In genomic region chr22:17381237-17381913, GRCh38 we compare ENCODE assay signal across 17 cellular contexts. TPM values are rescaled to one million over a fixed set of nuclear protein-coding genes. Genes with fewer than 3 reads are reported as not detected.
DNase-seq lines count a peak whose midpoint lies in the region; ATAC-seq and TF ChIP-seq lines count a peak whose summit lies in the region.
"Had no signal": no experiment of that assay in that cellular context is flagged by ENCODE, and none has a peak within 500 bp of the region (broad histone marks: within the 10 kb centered on the region; RNA-seq: fewer than 3 reads in every experiment).

No MANE protein-coding gene starts in this region.

- H3K27me3 Mint-ChIP-seq in brain = peaks cover 5% of the 10 kb centered on the region

- peak overlapping the region in 3 of 5 experiments; percentile 56 to 80 (median 79) for H3K4me3 Mint-ChIP-seq in brain
- H3K4me3 Mint-ChIP-seq: activated CD4-positive, alpha-beta T cell treated with anti-CD3 and anti-CD28 coated beads for 36 hours; CD4-positive, alpha-beta memory T cell had no signal

- H3K36me3 Mint-ChIP-seq in brain = peaks cover 48% of the 10 kb centered on the region
- H3K36me3 Mint-ChIP-seq: CD4-positive, alpha-beta memory T cell had no signal

- H3K4me1 ChIP-seq in left ventricle myocardium inferior (peaks cover 39% of the 10 kb centered on the region), liver (ENCODE audit: control insufficient read depth in 4 of 4, insufficient read depth in 4 of 4, low read length in 3 of 4) (peaks cover 5 to 21% (median 12%) of the 10 kb centered on the region in 4 donors), upper lobe of right lung (no peaks in the 10 kb centered on the region)
- H3K4me1 ChIP-seq: uterus had no signal

- no peak overlapping the region for H3K9ac ChIP-seq in liver (ENCODE audit: low read depth in 1 of 2, low read length in 2 of 2)

- no peak for ATAC-seq in left cardiac atrium
- peak; percentile 75 for ATAC-seq in upper lobe of right lung
- no peak for ATAC-seq in HG03442 (IDR thresholded peaks at IDR 0.05; ENCODE audit: unreplicated experiment)
- ATAC-seq: activated CD4-positive, alpha-beta T cell treated with anti-CD3 and anti-CD28 coated beads for 36 hours had no signal

- H3K9me3 ChIP-seq in left ventricle myocardium inferior (replicated peaks) = peaks cover 14% of the 10 kb centered on the region
- no peaks in the 10 kb centered on the region for H3K9me3 ChIP-seq in liver (ENCODE audit: control insufficient read depth in 4 of 4, low read length in 3 of 4)
- no peaks in the 10 kb centered on the region for H3K9me3 ChIP-seq in upper lobe of right lung
- H3K9me3 ChIP-seq: uterus had no signal

- H3K27ac Mint-ChIP-seq in brain = peak overlapping the region; percentile 95 to 98 (median 96)
- H3K27ac Mint-ChIP-seq: activated CD4-positive, alpha-beta T cell treated with anti-CD3 and anti-CD28 coated beads for 36 hours; CD4-positive, alpha-beta memory T cell had no signal

- intact Hi-C loops in left ventricle myocardium inferior (cut with micrococcal nuclease) (no loop called here), left cardiac atrium (cut with DNase I) (no loop called here), upper lobe of right lung (cut with DNase I) (no loop called here)

- DNase-seq in left ventricle myocardium inferior = no peak
- no peak for DNase-seq in left cardiac atrium
- no peak for DNase-seq in upper lobe of right lung
- DNase-seq in NCI-H1930 (lab: John Stamatoyannopoulos, UW) = no peak
- no peak for DNase-seq in cerebellar cortex (ENCODE audit: low spot score)
- DNase-seq: activated CD4-positive, alpha-beta T cell treated with anti-CD3 and anti-CD28 coated beads for 36 hours; CD4-positive, alpha-beta memory T cell; DMS79 treated with DMSO at 0.1 percent for 48 hours; NCI-H1092; NCI-H526 treated with DMSO at 0.1 percent for 48 hours; occipital lobe; stimulated activated CD4-positive, alpha-beta T cell treated with anti-CD3 and anti-CD28 coated beads, Interleukin-2, amount 100 ng/mL, for 48 hours; T1000; uterus had no signal

- 55% methylated on average over 11 of the region's 11 CpGs for WGBS in liver

- H3K4me1 Mint-ChIP-seq in brain = peaks cover 66% of the 10 kb centered on the region
- H3K4me1 Mint-ChIP-seq: activated CD4-positive, alpha-beta T cell treated with anti-CD3 and anti-CD28 coated beads for 36 hours; CD4-positive, alpha-beta memory T cell had no signal

- no peaks in the 10 kb centered on the region for H3K27me3 ChIP-seq in left ventricle myocardium inferior (ENCODE audit: low read depth)
- H3K27me3 ChIP-seq in liver (ENCODE audit: control insufficient read depth in 4 of 4, insufficient read depth in 4 of 4, low read length in 3 of 4) = no peaks in the 10 kb centered on the region
- H3K27me3 ChIP-seq in upper lobe of right lung = no peaks in the 10 kb centered on the region
- H3K27me3 ChIP-seq: uterus had no signal

- H3K27ac ChIP-seq in left ventricle myocardium inferior (replicated peaks) = peak overlapping the region; percentile 80
- H3K27ac ChIP-seq in liver (ENCODE audit: low read depth in 1 of 2, low read length in 2 of 2) = peak overlapping the region; percentile 8 to 39
- no peak overlapping the region for H3K27ac ChIP-seq in upper lobe of right lung
- H3K27ac ChIP-seq: uterus had no signal

- H3K4me3 ChIP-seq in left ventricle myocardium inferior (no peak overlapping the region), liver (ENCODE audit: low read depth in 1 of 3, low read length in 3 of 3) (no peak overlapping the region), upper lobe of right lung (no peak overlapping the region)
- H3K4me3 ChIP-seq: uterus had no signal

- TF ChIP-seq CTCF in left ventricle myocardium inferior (IDR thresholded peaks at IDR 0.05; ENCODE audit: borderline replicate concordance) = no peak
- no peak for TF ChIP-seq CTCF in brain (conservative IDR thresholded peaks at IDR 0.05)
- no peak for TF ChIP-seq CTCF in liver (IDR thresholded peaks at IDR 0.05; ENCODE audit: low read depth, low read length, missing input control)
- no peak for TF ChIP-seq CTCF in upper lobe of right lung (IDR thresholded peaks at IDR 0.05)

- TF ChIP-seq RAD21 in liver (IDR thresholded peaks at IDR 0.05) = peak; percentile 38 to 62

- H3K36me3 ChIP-seq in left ventricle myocardium inferior (no peaks in the 10 kb centered on the region), liver (ENCODE audit: control insufficient read depth in 4 of 4, insufficient read depth in 3 of 4, low read depth in 1 of 4, low read length in 3 of 4) (no peaks in the 10 kb centered on the region), upper lobe of right lung (no peaks in the 10 kb centered on the region)
- H3K36me3 ChIP-seq: uterus had no signal

- H3K9me3 Mint-ChIP-seq in brain = peaks cover 18 to 40% (median 35%) of the 10 kb centered on the region in 5 experiments

TF ChIP-seq in liver, 16 proteins besides CTCF, POLR2A, EP300 and RAD21:
- TF ChIP-seq ZBTB33 (IDR thresholded peaks at IDR 0.05) (no peak), RXRA (IDR thresholded peaks at IDR 0.05) (peak; percentile 37 to 70), REST (IDR thresholded peaks at IDR 0.05) (no peak), MAX (IDR thresholded peaks at IDR 0.05) (peak; percentile 21), ATF3 (IDR thresholded peaks at IDR 0.05) (no peak), HNF4A (conservative IDR thresholded peaks at IDR 0.05) (peak; percentile 44), NR2F2 (IDR thresholded peaks at IDR 0.05) (no peak)

RNA-seq across cellular contexts. Expression of gene CECR2, which starts 12.1 kb away (rescaled TPM):
- total RNA-seq in left ventricle myocardium inferior = 3.1 TPM
- total RNA-seq in left cardiac atrium = 1 to 10 TPM; 4.4 to 5.6 TPM
- 6.8 TPM for polyA plus RNA-seq in brain (ENCODE audit: insufficient read depth, low read depth, low replicate concordance)
- 1 to 10 TPM; 2.1 to 9.7 TPM for total RNA-seq in liver
- 1 to 10 TPM; 1.8 to 2.0 TPM for polyA plus RNA-seq in liver
- total RNA-seq in upper lobe of right lung = 7.2 TPM
- total RNA-seq: CD4-positive, alpha-beta memory T cell had no signal
- polyA plus RNA-seq: CD4-positive, alpha-beta memory T cell had no signal
